Comparison of ENCODE assay signal across 9 cellular contexts in genomic region chr1:23727362-23727811, GRCh38. TPM values are rescaled to one million over a fixed set of nuclear protein-coding genes. Genes with fewer than 3 reads are reported as not detected.
DNase-seq lines count a peak whose midpoint lies in the region; ATAC-seq and TF ChIP-seq lines count a peak whose summit lies in the region.
"Had no signal": no experiment of that assay in that cellular context is flagged by ENCODE, and none has a peak within 500 bp of the region (broad histone marks: within the 10 kb centered on the region; RNA-seq: fewer than 3 reads in every experiment).

No MANE protein-coding gene starts in this region.

- peaks cover 2% of the 10 kb centered on the region; the same call in 1 of the 3 replicates for H3K4me1 Mint-ChIP-seq in GM23338

- H3K4me3 ChIP-seq in GM23338: no peak overlapping the region

- H3K4me2 ChIP-seq in GM23338: no peak overlapping the region

- peaks cover 22% of the 10 kb centered on the region for H4K20me1 ChIP-seq in GM23338 (replicated peaks; ENCODE audit: insufficient read depth)

- no peaks in the 10 kb centered on the region for H3K9me3 Mint-ChIP-seq in GM23338
- H3K9me3 Mint-ChIP-seq: activated T-cell treated with anti-CD3 and anti-CD28 coated beads, Interleukin-2, amount 50 U/mL, for 4 hours had no signal

- 0 out of 2 replicates have a peak, but pooled peaks cover 1% of the 10 kb centered on the region for H3K9me2 ChIP-seq in GM23338 (ENCODE audit: insufficient read depth)

- TF ChIP-seq CTCF in GM23338 (conservative IDR thresholded peaks at IDR 0.05; ENCODE audit: low read depth in 2 of 2): no peak

- 0 out of 2 replicates have a peak overlapping the region, but pooled peaks have one; percentile 26 for H3K27ac Mint-ChIP-seq in GM23338

- DNase-seq in AG08396 (ENCODE audit: low spot score) (peak; percentile 81), GM23338 (ENCODE audit: low spot score) (no peak), amniotic epithelial cell (ENCODE audit: low read depth) (peak; percentile 99), medulla oblongata (ENCODE audit: extremely low spot score) (peak; percentile 63)
- DNase-seq: activated T-cell treated with anti-CD3 and anti-CD28 coated beads, Interleukin-2, amount 50 U/mL, for 4 hours had no signal

- 0 out of 3 replicates have a peak, but pooled peaks cover 6% of the 10 kb centered on the region for H3K36me3 Mint-ChIP-seq in GM23338 (ENCODE audit: low read depth)

- no peak overlapping the region for H2AFZ ChIP-seq in GM23338

- H3K27me3 ChIP-seq in GM23338 (ENCODE audit: insufficient read depth): no peaks in the 10 kb centered on the region

- H3K36me3 ChIP-seq in GM23338 (ENCODE audit: insufficient read depth): no peaks in the 10 kb centered on the region

- 0 out of 2 replicates have a peak, but pooled peaks cover 3% of the 10 kb centered on the region for H3K4me1 ChIP-seq in GM23338 (ENCODE audit: insufficient read depth)

- peaks cover 9% of the 10 kb centered on the region for H3K79me2 ChIP-seq in GM23338 (replicated peaks; ENCODE audit: insufficient read depth)

- no peak overlapping the region for H3K27ac ChIP-seq in GM23338 (ENCODE audit: low read depth)

- no peak for ATAC-seq in GM23338
- ATAC-seq in GM21390 (IDR thresholded peaks at IDR 0.05; ENCODE audit: unreplicated experiment): no peak
- no peak for ATAC-seq in GM21529 (IDR thresholded peaks at IDR 0.05; ENCODE audit: unreplicated experiment)
- no peak for ATAC-seq in HG02642 (IDR thresholded peaks at IDR 0.05; ENCODE audit: poor library complexity, unreplicated experiment)
- ATAC-seq in HG03045 (IDR thresholded peaks at IDR 0.05; ENCODE audit: unreplicated experiment): no peak
- ATAC-seq: activated T-cell treated with anti-CD3 and anti-CD28 coated beads, Interleukin-2, amount 50 U/mL, for 4 hours had no signal

- H3F3A ChIP-seq in GM23338 (replicated peaks; ENCODE audit: low read depth): no peaks in the 10 kb centered on the region

- H3K4me3 Mint-ChIP-seq in GM23338: no peak overlapping the region
- H3K4me3 Mint-ChIP-seq: activated T-cell treated with anti-CD3 and anti-CD28 coated beads, Interleukin-2, amount 50 U/mL, for 4 hours had no signal

- H3K27me3 Mint-ChIP-seq in GM23338 (ENCODE audit: insufficient read depth, low read depth, poor library complexity): peaks cover 5% of the 10 kb centered on the region

TF ChIP-seq in GM23338, 12 proteins besides CTCF, POLR2A, EP300 and RAD21 (continues in another document):
- TF ChIP-seq ZNF331 (CRISPR knock-in tag; IDR thresholded peaks at IDR 0.05; ENCODE audit: low read depth) (no peak), JUNB (IDR thresholded peaks at IDR 0.05; ENCODE audit: unreplicated experiment) (no peak), NANOG (IDR thresholded peaks at IDR 0.05; ENCODE audit: borderline replicate concordance) (no peak), EZH2 (IDR thresholded peaks at IDR 0.05; ENCODE audit: low read depth, unreplicated experiment) (no peak), STAT1 (IDR thresholded peaks at IDR 0.05; ENCODE audit: unreplicated experiment) (no peak), ZNF114 (CRISPR knock-in tag; IDR thresholded peaks at IDR 0.05) (no peak), CREB1 (CRISPR knock-in tag; IDR thresholded peaks at IDR 0.05; ENCODE audit: low read depth) (no peak)
- TF ChIP-seq, protein P1, sequence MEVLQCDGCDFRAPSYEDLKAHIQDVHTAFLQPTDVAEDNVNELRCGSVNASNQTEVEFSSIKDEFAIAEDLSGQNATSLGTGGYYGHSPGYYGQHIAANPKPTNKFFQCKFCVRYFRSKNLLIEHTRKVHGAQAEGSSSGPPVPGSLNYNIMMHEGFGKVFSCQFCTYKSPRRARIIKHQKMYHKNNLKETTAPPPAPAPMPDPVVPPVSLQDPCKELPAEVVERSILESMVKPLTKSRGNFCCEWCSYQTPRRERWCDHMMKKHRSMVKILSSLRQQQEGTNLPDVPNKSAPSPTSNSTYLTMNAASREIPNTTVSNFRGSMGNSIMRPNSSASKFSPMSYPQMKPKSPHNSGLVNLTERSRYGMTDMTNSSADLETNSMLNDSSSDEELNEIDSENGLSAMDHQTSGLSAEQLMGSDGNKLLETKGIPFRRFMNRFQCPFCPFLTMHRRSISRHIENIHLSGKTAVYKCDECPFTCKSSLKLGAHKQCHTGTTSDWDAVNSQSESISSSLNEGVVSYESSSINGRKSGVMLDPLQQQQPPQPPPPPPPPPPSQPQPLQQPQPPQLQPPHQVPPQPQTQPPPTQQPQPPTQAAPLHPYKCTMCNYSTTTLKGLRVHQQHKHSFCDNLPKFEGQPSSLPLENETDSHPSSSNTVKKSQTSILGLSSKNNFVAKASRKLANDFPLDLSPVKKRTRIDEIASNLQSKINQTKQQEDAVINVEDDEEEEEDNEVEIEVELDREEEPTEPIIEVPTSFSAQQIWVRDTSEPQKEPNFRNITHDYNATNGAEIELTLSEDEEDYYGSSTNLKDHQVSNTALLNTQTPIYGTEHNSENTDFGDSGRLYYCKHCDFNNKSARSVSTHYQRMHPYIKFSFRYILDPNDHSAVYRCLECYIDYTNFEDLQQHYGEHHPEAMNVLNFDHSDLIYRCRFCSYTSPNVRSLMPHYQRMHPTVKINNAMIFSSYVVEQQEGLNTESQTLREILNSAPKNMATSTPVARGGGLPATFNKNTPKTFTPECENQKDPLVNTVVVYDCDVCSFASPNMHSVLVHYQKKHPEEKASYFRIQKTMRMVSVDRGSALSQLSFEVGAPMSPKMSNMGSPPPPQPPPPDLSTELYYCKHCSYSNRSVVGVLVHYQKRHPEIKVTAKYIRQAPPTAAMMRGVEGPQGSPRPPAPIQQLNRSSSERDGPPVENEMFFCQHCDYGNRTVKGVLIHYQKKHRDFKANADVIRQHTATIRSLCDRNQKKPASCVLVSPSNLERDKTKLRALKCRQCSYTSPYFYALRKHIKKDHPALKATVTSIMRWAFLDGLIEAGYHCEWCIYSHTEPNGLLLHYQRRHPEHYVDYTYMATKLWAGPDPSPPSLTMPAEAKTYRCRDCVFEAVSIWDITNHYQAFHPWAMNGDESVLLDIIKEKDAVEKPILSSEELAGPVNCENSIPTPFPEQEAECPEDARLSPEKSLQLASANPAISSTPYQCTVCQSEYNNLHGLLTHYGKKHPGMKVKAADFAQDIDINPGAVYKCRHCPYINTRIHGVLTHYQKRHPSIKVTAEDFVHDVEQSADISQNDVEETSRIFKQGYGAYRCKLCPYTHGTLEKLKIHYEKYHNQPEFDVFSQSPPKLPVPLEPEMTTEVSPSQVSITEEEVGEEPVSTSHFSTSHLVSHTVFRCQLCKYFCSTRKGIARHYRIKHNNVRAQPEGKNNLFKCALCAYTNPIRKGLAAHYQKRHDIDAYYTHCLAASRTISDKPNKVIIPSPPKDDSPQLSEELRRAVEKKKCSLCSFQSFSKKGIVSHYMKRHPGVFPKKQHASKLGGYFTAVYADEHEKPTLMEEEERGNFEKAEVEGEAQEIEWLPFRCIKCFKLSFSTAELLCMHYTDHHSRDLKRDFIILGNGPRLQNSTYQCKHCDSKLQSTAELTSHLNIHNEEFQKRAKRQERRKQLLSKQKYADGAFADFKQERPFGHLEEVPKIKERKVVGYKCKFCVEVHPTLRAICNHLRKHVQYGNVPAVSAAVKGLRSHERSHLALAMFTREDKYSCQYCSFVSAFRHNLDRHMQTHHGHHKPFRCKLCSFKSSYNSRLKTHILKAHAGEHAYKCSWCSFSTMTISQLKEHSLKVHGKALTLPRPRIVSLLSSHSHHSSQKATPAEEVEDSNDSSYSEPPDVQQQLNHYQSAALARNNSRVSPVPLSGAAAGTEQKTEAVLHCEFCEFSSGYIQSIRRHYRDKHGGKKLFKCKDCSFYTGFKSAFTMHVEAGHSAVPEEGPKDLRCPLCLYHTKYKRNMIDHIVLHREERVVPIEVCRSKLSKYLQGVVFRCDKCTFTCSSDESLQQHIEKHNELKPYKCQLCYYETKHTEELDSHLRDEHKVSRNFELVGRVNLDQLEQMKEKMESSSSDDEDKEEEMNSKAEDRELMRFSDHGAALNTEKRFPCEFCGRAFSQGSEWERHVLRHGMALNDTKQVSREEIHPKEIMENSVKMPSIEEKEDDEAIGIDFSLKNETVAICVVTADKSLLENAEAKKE (CRISPR knock-in tag; IDR thresholded peaks at IDR 0.05): no peak
- TF ChIP-seq, protein P2, sequence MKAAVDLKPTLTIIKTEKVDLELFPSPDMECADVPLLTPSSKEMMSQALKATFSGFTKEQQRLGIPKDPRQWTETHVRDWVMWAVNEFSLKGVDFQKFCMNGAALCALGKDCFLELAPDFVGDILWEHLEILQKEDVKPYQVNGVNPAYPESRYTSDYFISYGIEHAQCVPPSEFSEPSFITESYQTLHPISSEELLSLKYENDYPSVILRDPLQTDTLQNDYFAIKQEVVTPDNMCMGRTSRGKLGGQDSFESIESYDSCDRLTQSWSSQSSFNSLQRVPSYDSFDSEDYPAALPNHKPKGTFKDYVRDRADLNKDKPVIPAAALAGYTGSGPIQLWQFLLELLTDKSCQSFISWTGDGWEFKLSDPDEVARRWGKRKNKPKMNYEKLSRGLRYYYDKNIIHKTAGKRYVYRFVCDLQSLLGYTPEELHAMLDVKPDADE (IDR thresholded peaks at IDR 0.05): no peak

RNA-seq across cellular contexts. Expression of gene ELOA, which starts 15.9 kb away (rescaled TPM):
- total RNA-seq in GM23338 (2014; rRNA removed; shearing (Covaris generic)): 38.1 and 49.1 TPM in 2 replicates
- 55.7 and 57.7 TPM in 2 replicates for polyA plus RNA-seq in GM23338 (2016; fragmentation: Nextera tagmentation; extraction: Ambion mirVana)

RNA-seq across cellular contexts. Expression of gene RPL11, which starts 35.8 kb away (rescaled TPM):
- total RNA-seq in GM23338 (2014; rRNA removed; shearing (Covaris generic)): 859 and 1,126 TPM in 2 replicates
- 1,427 and 1,484 TPM in 2 replicates for polyA plus RNA-seq in GM23338 (2016; fragmentation: Nextera tagmentation; extraction: Ambion mirVana)

RNA-seq across cellular contexts. Expression of gene PITHD1, which starts 50.8 kb away (rescaled TPM):
- total RNA-seq in GM23338 (2014; rRNA removed; shearing (Covaris generic)): 90.7 and 99.0 TPM in 2 replicates
- 52.2 and 52.9 TPM in 2 replicates for polyA plus RNA-seq in GM23338 (2016; fragmentation: Nextera tagmentation; extraction: Ambion mirVana)
